Comparison of ENCODE assay signal across 8 cellular contexts in genomic region chr1:237041795-237042466, GRCh38. TPM values are rescaled to one million over a fixed set of nuclear protein-coding genes. Genes with fewer than 3 reads are reported as not detected.
DNase-seq lines count a peak whose midpoint lies in the region; ATAC-seq and TF ChIP-seq lines count a peak whose summit lies in the region.

Gene RYR2, plus strand, starts transcription at chr1:237042184. Its CDS starts 338 bp downstream, at chr1:237042522.

- no peaks in the 10 kb centered on the region for H3K36me3 ChIP-seq in GM06990 (ENCODE audit: control insufficient read depth, insufficient read depth, low read length)
- no peaks in the 10 kb centered on the region for H3K36me3 ChIP-seq in NT2/D1 (ENCODE audit: insufficient read depth, insufficient read length, low read length)
- H3K36me3 ChIP-seq in SJCRH30 = no peaks in the 10 kb centered on the region

- ATAC-seq in foreskin keratinocyte (peak; percentile 48), GM18868 (IDR thresholded peaks at IDR 0.05; ENCODE audit: unreplicated experiment) (no peak), HG03135 (IDR thresholded peaks at IDR 0.05; ENCODE audit: unreplicated experiment) (no peak)

- peak within 1 kb of the TSS; percentile 83 for H3K9ac ChIP-seq in NT2/D1 (ENCODE audit: insufficient read length, low read depth)

- H3K4me1 ChIP-seq in NT2/D1 (ENCODE audit: insufficient read depth, insufficient read length) (peaks cover 10% of the 10 kb centered on the region), foreskin keratinocyte (no peaks in the 10 kb centered on the region), SJCRH30 (no peaks in the 10 kb centered on the region)

- H3K4me3 ChIP-seq in GM06990 (replicated peaks; ENCODE audit: low read depth, low read length) (no peak within 1 kb of the TSS), NT2/D1 (ENCODE audit: insufficient read length, low read depth) (peak within 1 kb of the TSS; percentile 81), SJCRH30 (no peak within 1 kb of the TSS)

- H3K9me3 ChIP-seq in NT2/D1 (ENCODE audit: insufficient read depth, low read length) = no peaks in the 10 kb centered on the region
- H3K9me3 ChIP-seq in SJCRH30 (replicated peaks) = no peaks in the 10 kb centered on the region

- no peak within 1 kb of the TSS for H3K27ac ChIP-seq in foreskin keratinocyte
- no peak within 1 kb of the TSS for H3K27ac ChIP-seq in SJCRH30

- H3K27me3 ChIP-seq in GM06990 (replicated peaks; ENCODE audit: control insufficient read depth, insufficient read depth, low read length) (no peaks in the 10 kb centered on the region; the same call in 1 of the 2 replicates), NT2/D1 (ENCODE audit: insufficient read depth, insufficient read length) (peaks cover 41% of the 10 kb centered on the region), foreskin keratinocyte (peaks cover 44% of the 10 kb centered on the region), SJCRH30 (no peaks in the 10 kb centered on the region)

- TF ChIP-seq CTCF in GM06990 (IDR thresholded peaks at IDR 0.05; ENCODE audit: insufficient read depth, low read length, poor library complexity, severe bottlenecking) = peak; percentile 13
- peak; percentile 28 for TF ChIP-seq CTCF in foreskin keratinocyte (conservative IDR thresholded peaks at IDR 0.05)

- DNase-seq in GM06990 (ENCODE audit: extremely low read depth, insufficient read length) (peak; percentile 18), NT2/D1 (ENCODE audit: low read depth, low spot score) (peak; percentile 86), foreskin keratinocyte (no peak), occipital lobe (lab: John Stamatoyannopoulos, UW) (peak; percentile 49), SJCRH30 (no peak)
- no peak for DNase-seq in stimulated activated naive CD4-positive, alpha-beta T cell (lab: John Stamatoyannopoulos, UW)

RNA-seq across cellular contexts. Expression of gene RYR2, which starts in this region (rescaled TPM):
- not detected in 2 replicates for total RNA-seq in foreskin keratinocyte
- not detected in 2 replicates for polyA plus RNA-seq in foreskin keratinocyte
- total RNA-seq in occipital lobe = 40.7 TPM
- total RNA-seq in SJCRH30 (2014; rRNA removed; shearing (Covaris generic)) = 0.99 and 1.3 TPM in 2 replicates

Comparison
In these comparisons a context has a peak if more than half of its experiments do, and no peak if none do; other contexts are left out.
1. RNA of gene RYR2 (total RNA-seq): 40.7 TPM in occipital lobe (single experiment); 0.99 to 1.3 TPM in SJCRH30 and not detected in foreskin keratinocyte; every median in the first group is over 10 times any median in the second.
2. Peak in ATAC-seq in foreskin keratinocyte; RNA of the gene not detected or under 1 TPM.
3. DNase-seq: peak in GM06990 (single experiment), NT2/D1 (single experiment) and occipital lobe (single experiment); none in foreskin keratinocyte (0 of 2), stimulated activated naive CD4-positive, alpha-beta T cell (0 of 6) and SJCRH30 (0 of 2).